Comparison of ENCODE assay signal across 16 cellular contexts in the genomic region with DNA sequence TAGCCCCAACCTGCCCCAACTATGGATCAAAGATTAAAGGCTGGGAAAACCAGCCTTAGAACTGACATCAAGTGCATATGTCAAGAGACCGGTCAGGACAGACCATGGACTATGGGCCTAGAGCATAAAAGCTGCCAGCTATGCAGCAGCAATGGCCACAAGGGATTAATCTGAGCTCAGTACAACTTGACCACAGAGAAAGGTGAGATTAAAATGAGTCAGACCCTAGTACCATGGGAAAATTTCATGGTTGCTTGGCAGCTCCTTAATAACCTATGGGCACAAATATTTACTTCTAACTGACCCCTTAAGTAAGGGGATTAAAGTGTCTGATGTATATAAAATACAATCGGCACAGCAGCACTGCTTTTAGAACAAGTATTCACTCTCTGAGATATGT. TPM values are rescaled to one million over a fixed set of nuclear protein-coding genes. Genes with fewer than 3 reads are reported as not detected.
A peak's percentile ranks its signal among the peaks of the same experiment; 100 is the strongest.
DNase-seq lines count a peak whose midpoint lies in the region; ATAC-seq, FAIRE-seq and TF ChIP-seq lines count a peak whose summit lies in the region.
"Had no signal": no experiment of that assay in that cellular context is flagged by ENCODE, and none has a peak within 500 bp of the region (broad histone marks: within the 10 kb centered on the region; RNA-seq: fewer than 3 reads in every experiment).

No MANE protein-coding gene starts in this region.

- H3K4me1 ChIP-seq in GM12878 (ENCODE audit: control insufficient read depth, insufficient read depth, low read length) (no peaks in the 10 kb centered on the region), trophoblast cell (ENCODE audit: control insufficient read depth in 1 of 2, insufficient read depth in 2 of 2, low read length in 2 of 2) (peaks cover 0 to 4% of the 10 kb centered on the region in 2 experiments)

- no peak for TF ChIP-seq POLR2A in GM12878 (IDR thresholded peaks at IDR 0.05; ENCODE audit: low read depth, low read length)

- H3K79me2 ChIP-seq in GM12878 (ENCODE audit: control insufficient read depth, insufficient read depth, low read length) (no peaks in the 10 kb centered on the region), trophoblast cell (ENCODE audit: control insufficient read depth, insufficient read depth, low read length, poor library complexity) (no peaks in the 10 kb centered on the region)

- RAD21 ChIA-PET in GM12878 (lab: Charles Lee; ENCODE audit: unreplicated experiment): no interaction called here

- in situ Hi-C loops in GM12878 (cut with MboI): no loop called here

- H2AFZ ChIP-seq in GM12878 (ENCODE audit: control insufficient read depth, low read depth, low read length) (no peak overlapping the region), trophoblast cell (ENCODE audit: insufficient read depth, low read length, poor library complexity) (no peak overlapping the region)

- no peak overlapping the region for H2BK5ac ChIP-seq in trophoblast cell (ENCODE audit: low read depth, low read length, poor library complexity)

- WGBS in GM12878 (ENCODE audit: insufficient coverage, insufficient replicate concordance, low lambda C conversion rate, missing lambda C conversion rate): 100% methylated on average over 2 of the region's 2 CpGs
- no CpG with 5 or more reads among the region's 2 CpGs for WGBS in trophoblast cell (ENCODE audit: extremely low coverage, insufficient coverage, insufficient read length)

- no peak overlapping the region for H3K4me3 ChIP-seq in GM12878
- no peak overlapping the region for H3K4me3 ChIP-seq in trophoblast cell (ENCODE audit: low read depth, low read length)

- CTCF ChIA-PET in GM12878 (lab: Yijun Ruan, JAX): interaction anchor here (1.4 to 1.9 kb wide), 2 partner anchors 32 to 609 kb away, joined by 5 to 8 read pairs; no protein-coding TSS in a partner anchor

- no peak overlapping the region for H3K23ac ChIP-seq in trophoblast cell (ENCODE audit: low read length)

- no peaks in the 10 kb centered on the region for H3K36me3 ChIP-seq in GM12878 (ENCODE audit: control insufficient read depth in 2 of 2, insufficient read depth in 2 of 2, low read length in 1 of 2)
- peaks cover 0 to 3% of the 10 kb centered on the region in 2 experiments for H3K36me3 ChIP-seq in trophoblast cell (ENCODE audit: control insufficient read depth in 1 of 2, insufficient read depth in 2 of 2, low read length in 2 of 2)
- H3K36me3 ChIP-seq: BE2C had no signal

- no peak for FAIRE-seq in GM12878 (lab: Jason Lieb, UNC)

- no peak overlapping the region for H3K18ac ChIP-seq in trophoblast cell (ENCODE audit: low read length)

- H3K9ac ChIP-seq in GM12878 (ENCODE audit: control insufficient read depth, insufficient read depth, low read length) (no peak overlapping the region), trophoblast cell (ENCODE audit: low read length) (no peak overlapping the region)

- no TSS peak for BruUV-seq in GM12878 (replicated peaks; lab: Mats Ljungman, UMichigan)

- no peak for TF ChIP-seq EP300 in GM12878 (IDR thresholded peaks at IDR 0.05; ENCODE audit: borderline replicate concordance in 1 of 2, control insufficient read depth in 1 of 2, low read depth in 2 of 2, low read length in 2 of 2)

- POLR2A ChIA-PET in GM12878 (lab: Charles Lee): no interaction called here

- H4K20me1 ChIP-seq in GM12878 (ENCODE audit: control insufficient read depth, insufficient read depth): no peaks in the 10 kb centered on the region

- no peak overlapping the region for H2AK5ac ChIP-seq in trophoblast cell (ENCODE audit: low read length)

- H3K14ac ChIP-seq in trophoblast cell (ENCODE audit: low read length): no peak overlapping the region

- DNase-seq in DMS53 (lab: John Stamatoyannopoulos, UW): peak; percentile 2
- DNase-seq in DMS53 treated with DMSO at 0.1 percent for 48 hours (lab: John Stamatoyannopoulos, UW; ENCODE audit: unreplicated experiment): no peak
- no peak for DNase-seq in GM12878 (ENCODE audit: low read depth, low spot score)
- peak; percentile 21 for DNase-seq in kidney tubule cell (ENCODE audit: low spot score)
- no peak for DNase-seq in AG08395 (ENCODE audit: low spot score)
- DNase-seq in trophoblast cell: no peak
- DNase-seq in NCI-H345 treated with DMSO at 0.1 percent for 48 hours (lab: John Stamatoyannopoulos, UW; ENCODE audit: unreplicated experiment): no peak
- DNase-seq: BE2C; CD4-positive, alpha-beta T cell; GOT3; NCI-H187; NCI-H446; NK-92 treated with Interleukin-12 subunit alpha and Interleukin-12 subunit beta, amount 100 ng/mL, for 24 hours; RPMI8226 had no signal

- H3K4me2 ChIP-seq in GM12878 (ENCODE audit: control insufficient read depth, insufficient read depth): no peak overlapping the region
- no peak overlapping the region for H3K4me2 ChIP-seq in trophoblast cell (ENCODE audit: low read length)

- no peak overlapping the region for H2BK12ac ChIP-seq in trophoblast cell (ENCODE audit: low read length)

- no peak overlapping the region for H3K4ac ChIP-seq in trophoblast cell (ENCODE audit: low read depth, low read length)

- H3K79me1 ChIP-seq in trophoblast cell (ENCODE audit: low read length): no peaks in the 10 kb centered on the region

- TF ChIP-seq CTCF in GM12878 (IDR thresholded peaks at IDR 0.05 in 2 of 3, conservative IDR thresholded peaks at IDR 0.05 in 1 of 3; ENCODE audit: control insufficient read depth in 2 of 3, extremely low read depth in 1 of 3, insufficient read depth in 1 of 3, low read depth in 3 of 3, low read length in 3 of 3): no peak

- H3K27me3 ChIP-seq in GM12878 (replicated peaks in 1 of 2; ENCODE audit: control insufficient read depth in 2 of 2, insufficient read depth in 2 of 2, low read length in 1 of 2) (no peaks in the 10 kb centered on the region), trophoblast cell (ENCODE audit: insufficient read depth, low read length) (no peaks in the 10 kb centered on the region)
- H3K27me3 ChIP-seq: BE2C had no signal

- no peak overlapping the region for H4K12ac ChIP-seq in trophoblast cell (ENCODE audit: low read depth, low read length)

- no peak overlapping the region for H4K8ac ChIP-seq in trophoblast cell (ENCODE audit: low read depth, low read length)

- intact Hi-C loops in GM12878 (cut with micrococcal nuclease; ENCODE audit: unreplicated experiment): no loop called here

- H4K91ac ChIP-seq in trophoblast cell (ENCODE audit: low read depth, low read length): no peak overlapping the region

- H3K27ac ChIP-seq in GM12878 (ENCODE audit: control insufficient read depth, insufficient read depth) (no peak overlapping the region), trophoblast cell (ENCODE audit: low read depth, low read length) (no peak overlapping the region)
- H3K27ac ChIP-seq: 22Rv1 had no signal

- ATAC-seq in GM12878 (peak; percentile 59), GM18870 (IDR thresholded peaks at IDR 0.05; ENCODE audit: unreplicated experiment) (no peak)

- SMC1A ChIA-PET in GM12878 (lab: Charles Lee; ENCODE audit: uncharacterized antibody, unreplicated experiment): interaction anchor here (0.6 to 1.4 kb wide), 5 partner anchors 22 to 906 kb away, joined by 3 read pairs; no protein-coding TSS in a partner anchor

- H3K9me3 ChIP-seq in GM12878 (replicated peaks; ENCODE audit: control insufficient read depth, insufficient read depth, low read length): no peaks in the 10 kb centered on the region
- H3K9me3 ChIP-seq in trophoblast cell (ENCODE audit: insufficient read depth, low read depth, low read length): no peaks in the 10 kb centered on the region
- H3K9me3 ChIP-seq: BE2C had no signal

- no peak overlapping the region for H2BK120ac ChIP-seq in trophoblast cell (ENCODE audit: insufficient read depth, low read length, poor library complexity)

- no peak for TF ChIP-seq RAD21 in GM12878 (IDR thresholded peaks at IDR 0.05; ENCODE audit: insufficient read depth, low read depth, low read length)

TF ChIP-seq in GM12878, 131 proteins besides CTCF, POLR2A, EP300 and RAD21 (continues in another document):
- TF ChIP-seq, protein P1, sequence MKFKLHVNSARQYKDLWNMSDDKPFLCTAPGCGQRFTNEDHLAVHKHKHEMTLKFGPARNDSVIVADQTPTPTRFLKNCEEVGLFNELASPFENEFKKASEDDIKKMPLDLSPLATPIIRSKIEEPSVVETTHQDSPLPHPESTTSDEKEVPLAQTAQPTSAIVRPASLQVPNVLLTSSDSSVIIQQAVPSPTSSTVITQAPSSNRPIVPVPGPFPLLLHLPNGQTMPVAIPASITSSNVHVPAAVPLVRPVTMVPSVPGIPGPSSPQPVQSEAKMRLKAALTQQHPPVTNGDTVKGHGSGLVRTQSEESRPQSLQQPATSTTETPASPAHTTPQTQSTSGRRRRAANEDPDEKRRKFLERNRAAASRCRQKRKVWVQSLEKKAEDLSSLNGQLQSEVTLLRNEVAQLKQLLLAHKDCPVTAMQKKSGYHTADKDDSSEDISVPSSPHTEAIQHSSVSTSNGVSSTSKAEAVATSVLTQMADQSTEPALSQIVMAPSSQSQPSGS (IDR thresholded peaks at IDR 0.05; ENCODE audit: low read length): no peak
- TF ChIP-seq TCF3 (IDR thresholded peaks at IDR 0.05; ENCODE audit: borderline replicate concordance, insufficient read depth, low read depth, low read length): no peak
- no peak for TF ChIP-seq ASH2L (IDR thresholded peaks at IDR 0.05; ENCODE audit: borderline replicate concordance, low read depth)
- TF ChIP-seq RB1 (IDR thresholded peaks at IDR 0.05; ENCODE audit: borderline replicate concordance): no peak
- no peak for TF ChIP-seq FOS (IDR thresholded peaks at IDR 0.05; ENCODE audit: borderline replicate concordance, extremely low read depth, insufficient read length)
- no peak for TF ChIP-seq CEBPB (IDR thresholded peaks at IDR 0.05; ENCODE audit: borderline replicate concordance in 1 of 2, low read depth in 2 of 2, low read length in 2 of 2)
- no peak for TF ChIP-seq ESRRA (IDR thresholded peaks at IDR 0.05; ENCODE audit: low read length)

RNA-seq across cellular contexts. Expression of a gene that starts 54.4 kb away (rescaled TPM):
- 98.9 and 104 TPM in 2 replicates for total RNA-seq in GM12878 (2013; cell fraction: nucleolus; rRNA removed)
- total RNA-seq in GM12878 (2014; rRNA removed) (22.2 and 27.7 TPM in 2 replicates), GM12878 (2014; rRNA removed; fragmentation: Illumina TruSeq; extraction: Trizol) (26.5 and 28.3 TPM in 2 replicates), GM12878 (2021) (32.2 and 32.9 TPM in 2 replicates)
- 5.5 TPM for polyA plus RNA-seq in GM12878 (2011; ENCODE audit: low read depth)
- polyA plus RNA-seq in GM12878 (2011; rRNA removed) (17.3 and 24.4 TPM in 2 replicates), GM12878 (2014; fragmentation: Illumina TruSeq; extraction: Trizol) (23.2 and 30.8 TPM in 2 replicates), GM12878 (2014; fragmentation: Nextera tagmentation; extraction: Ambion mirVana) (10 to 100 TPM; 21.4 to 36.2 TPM), GM12878 (2014; rRNA removed) (16.7 and 21.2 TPM in 2 replicates), GM12878 (2016; fragmentation: Nextera tagmentation; extraction: Ambion mirVana) (10 to 100 TPM; 30.8 to 38.8 TPM)
- 5.2 and 6.3 TPM in 2 replicates for polyA plus RNA-seq in GM12878 (2011; cell fraction: cytosol; rRNA removed)
- 20.6 and 24.4 TPM in 2 replicates for polyA plus RNA-seq in GM12878 (2011; cell fraction: nucleus; rRNA removed)
- 10.9 and 13.0 TPM in 2 replicates for polyA plus RNA-seq in GM12878 (2012)
- 15.9 and 16.0 TPM in 2 replicates for polyA minus RNA-seq in GM12878 (2011; rRNA and poly(A)+ RNA removed)
- 4.8 and 6.1 TPM in 2 replicates for polyA minus RNA-seq in GM12878 (2011; cell fraction: cytosol; rRNA and poly(A)+ RNA removed)
- 20.4 and 31.1 TPM in 2 replicates for polyA minus RNA-seq in GM12878 (2011; cell fraction: nucleus; rRNA and poly(A)+ RNA removed)
- polyA plus RNA-seq in trophoblast cell (2013): 9.1 and 9.7 TPM in 2 replicates

Comparison
In these comparisons a context has a peak if more than half of its experiments do, and no peak if none do; other contexts are left out.
1. DNase-seq: peak in DMS53 (single experiment) and kidney tubule cell (single experiment); none in DMS53 treated with DMSO at 0.1 percent for 48 hours (single experiment), GM12878 (single experiment), AG08395 (single experiment), trophoblast cell (0 of 2) and NCI-H345 treated with DMSO at 0.1 percent for 48 hours (single experiment).